Comparison of ENCODE assay signal across 8 cellular contexts in genomic region chr17:49567871-49568694, GRCh38. TPM values are rescaled to one million over a fixed set of nuclear protein-coding genes. Genes with fewer than 3 reads are reported as not detected.
A peak's percentile ranks its signal among the peaks of the same experiment; 100 is the strongest.
DNase-seq lines count a peak whose midpoint lies in the region; ATAC-seq and TF ChIP-seq lines count a peak whose summit lies in the region.

No MANE protein-coding gene starts in this region.

- no peak for TF ChIP-seq POLR2A in vagina (IDR thresholded peaks at IDR 0.05)

- intact Hi-C loops in ascending aorta (cut with DNase I) = loop anchor here (1.0 kb wide), 2 partner anchors 211 to 283 kb away; no protein-coding TSS in a partner anchor
- intact Hi-C loops in vagina (cut with DNase I) = loop anchor here (1.0 to 5.0 kb wide), 2 partner anchors 127 to 214 kb away; no protein-coding TSS in a partner anchor

- H3K27me3 ChIP-seq in ascending aorta (no peaks in the 10 kb centered on the region), vagina (no peaks in the 10 kb centered on the region)

- H3K36me3 ChIP-seq in ascending aorta (no peaks in the 10 kb centered on the region), vagina (no peaks in the 10 kb centered on the region)

- H3K9me3 ChIP-seq in ascending aorta = no peaks in the 10 kb centered on the region
- no peaks in the 10 kb centered on the region for H3K9me3 ChIP-seq in vagina

- H3K4me1 ChIP-seq in ascending aorta = peaks cover 7 to 32% of the 10 kb centered on the region in 2 donors
- peaks cover 34% of the 10 kb centered on the region for H3K4me1 ChIP-seq in vagina

- ATAC-seq in GM18909 (IDR thresholded peaks at IDR 0.05; ENCODE audit: poor library complexity, unreplicated experiment) = peak; percentile 39

- H3K27ac ChIP-seq in ascending aorta (peak overlapping the region; percentile 83 to 87), vagina (peak overlapping the region; percentile 61)

- DNase-seq in ACHN (peak; percentile 83), NCI-H1048 (lab: John Stamatoyannopoulos, UW) (peak; percentile 36), T-helper 22 cell (ENCODE audit: low read depth) (peak; percentile 56), ascending aorta (ENCODE audit: low spot score in 2 of 2) (peak; percentile 71 to 96), hepatic stellate cell (ENCODE audit: low spot score) (peak; percentile 83), renal cortical epithelial cell (ENCODE audit: low read depth) (peak; percentile 47), vagina (ENCODE audit: extremely low spot score in 2 of 2) (no peak)

- H3K4me3 ChIP-seq in ascending aorta (peak overlapping the region; percentile 48 to 63), vagina (peak overlapping the region; percentile 41 to 48)

- peak; percentile 94 to 99 (median 96) for TF ChIP-seq CTCF in ascending aorta (IDR thresholded peaks at IDR 0.05)
- peak; percentile 97 to 99 (median 97) for TF ChIP-seq CTCF in vagina (IDR thresholded peaks at IDR 0.05)

- in situ Hi-C loops in ACHN (cut with HindIII; ENCODE audit: low pct_ligation_motif_present, low pct_unique_long_range_greater_than_20kb, low sequenced_read_pairs) = no loop called here

RNA-seq across cellular contexts. Expression of gene NXPH3, which starts 7.6 kb away (rescaled TPM):
- total RNA-seq in ascending aorta = 30.3 TPM
- total RNA-seq in renal cortical epithelial cell = 0.10 TPM in 1 of 2 replicates, not detected in the other
- total RNA-seq in vagina = 18.4 TPM

Comparison
In these comparisons a context has a peak if more than half of its experiments do, and no peak if none do; other contexts are left out.
1. DNase-seq: peak in ACHN (single experiment), NCI-H1048 (single experiment), T-helper 22 cell (single experiment), ascending aorta (2 of 2), hepatic stellate cell (single experiment) and renal cortical epithelial cell (single experiment); none in vagina (0 of 2).
2. RNA of gene NXPH3, which starts 7.6 kb away (total RNA-seq): 30.3 TPM in ascending aorta (single experiment) and 18.4 TPM in vagina (single experiment); 0.10 TPM in renal cortical epithelial cell; every median in the first group is over 10 times any median in the second.